16 cellular contexts compared by ENCODE assay signal in the genomic region with DNA sequence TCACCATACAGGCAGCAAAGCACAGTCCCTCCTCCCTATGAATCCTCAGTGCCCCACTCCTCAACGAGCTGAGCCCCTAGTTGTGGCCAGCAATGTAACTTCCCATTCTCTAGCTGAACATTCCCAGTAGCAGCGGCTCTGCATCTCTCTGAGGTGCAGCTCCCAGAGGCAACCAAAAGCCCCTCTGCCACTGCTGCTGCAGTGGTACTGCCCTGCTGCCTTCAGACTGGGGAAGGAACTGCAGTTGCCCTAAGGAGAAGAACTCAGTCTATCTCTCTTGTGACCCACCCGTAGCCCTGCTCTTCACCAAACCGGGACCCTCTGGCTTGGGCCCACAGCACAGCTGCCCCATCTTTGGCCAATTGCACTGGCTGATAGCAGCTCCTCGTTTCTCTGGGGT. TPM values are rescaled to one million over a fixed set of nuclear protein-coding genes. Genes with fewer than 3 reads are reported as not detected.
A peak's percentile ranks its signal among the peaks of the same experiment; 100 is the strongest.
DNase-seq lines count a peak whose midpoint lies in the region; ATAC-seq and TF ChIP-seq lines count a peak whose summit lies in the region.
"Had no signal": no experiment of that assay in that cellular context is flagged by ENCODE, and none has a peak within 500 bp of the region (broad histone marks: within the 10 kb centered on the region; RNA-seq: fewer than 3 reads in every experiment).

No MANE protein-coding gene starts in this region.

- POLR2A ChIA-PET in MCF 10A (lab: Yijun Ruan, JAX), result interaction anchor here (1.1 kb wide), 1 partner anchor 47 kb away, joined by 4 read pairs; a partner anchor contains a TSS

- H3K27ac Mint-ChIP-seq in natural killer cell, result peak overlapping the region; percentile 78 to 80
- peak overlapping the region in 1 of 2 donors; percentile 55 for H3K27ac Mint-ChIP-seq in natural killer cell treated with Interleukin-12 subunit alpha and Interleukin-12 subunit beta and Interleukin-15 and Interleukin-18, amount 100 ng/mL, for 72 hours
- H3K27ac Mint-ChIP-seq in central memory CD8-positive, alpha-beta T cell (ENCODE audit: low read depth), result peak overlapping the region; percentile 32
- peak overlapping the region; percentile 49 to 92 (median 75) for H3K27ac Mint-ChIP-seq in immature natural killer cell
- peak overlapping the region; percentile 60 for H3K27ac Mint-ChIP-seq in stimulated activated effector memory CD8-positive, alpha-beta T cell treated with anti-CD3 and anti-CD28 coated beads, Interleukin-12 subunit alpha, Interleukin-12 subunit beta, amount 100 ng/mL, for 72 hours
- no peak overlapping the region for H3K27ac Mint-ChIP-seq in osteocyte (ENCODE audit: unreplicated experiment)
- no peak overlapping the region for H3K27ac Mint-ChIP-seq in MCF 10A (ENCODE audit: low read depth, unreplicated experiment)

- H3K27me3 Mint-ChIP-seq in natural killer cell (ENCODE audit: low read depth in 2 of 2) (no peaks in the 10 kb centered on the region), immature natural killer cell (ENCODE audit: low read depth in 3 of 3) (peaks cover 1 to 4% (median 2%) of the 10 kb centered on the region in 3 donors), osteocyte (ENCODE audit: unreplicated experiment) (peaks cover 26% of the 10 kb centered on the region), MCF 10A (ENCODE audit: insufficient read depth, unreplicated experiment) (peaks cover 43% of the 10 kb centered on the region)
- H3K27me3 Mint-ChIP-seq in natural killer cell treated with Interleukin-12 subunit alpha and Interleukin-12 subunit beta and Interleukin-15 and Interleukin-18, amount 100 ng/mL, for 72 hours, result no peaks in the 10 kb centered on the region
- H3K27me3 Mint-ChIP-seq in central memory CD8-positive, alpha-beta T cell, result no peaks in the 10 kb centered on the region
- H3K27me3 Mint-ChIP-seq: CD8-positive, alpha-beta memory T cell had no signal

- peaks cover 43 to 68% of the 10 kb centered on the region in 2 donors for H3K4me1 Mint-ChIP-seq in natural killer cell
- peaks cover 13 to 19% of the 10 kb centered on the region in 2 donors for H3K4me1 Mint-ChIP-seq in natural killer cell treated with Interleukin-12 subunit alpha and Interleukin-12 subunit beta and Interleukin-15 and Interleukin-18, amount 100 ng/mL, for 72 hours (ENCODE audit: low read depth in 2 of 2)
- peaks cover 58% of the 10 kb centered on the region for H3K4me1 Mint-ChIP-seq in central memory CD8-positive, alpha-beta T cell
- H3K4me1 Mint-ChIP-seq in immature natural killer cell, result peaks cover 42 to 90% of the 10 kb centered on the region in 2 donors
- H3K4me1 Mint-ChIP-seq in stimulated activated effector memory CD8-positive, alpha-beta T cell treated with anti-CD3 and anti-CD28 coated beads, Interleukin-12 subunit alpha, Interleukin-12 subunit beta, amount 100 ng/mL, for 72 hours, result peaks cover 23% of the 10 kb centered on the region
- no peaks in the 10 kb centered on the region for H3K4me1 Mint-ChIP-seq in osteocyte (ENCODE audit: unreplicated experiment)
- H3K4me1 Mint-ChIP-seq in MCF 10A (ENCODE audit: insufficient read depth, unreplicated experiment), result peaks cover 11% of the 10 kb centered on the region

- intact Hi-C loops in natural killer cell (cut with micrococcal nuclease), result no loop called here
- intact Hi-C loops in MCF 10A (cut with micrococcal nuclease), result no loop called here

- no TSS peak for BruUV-seq in MCF 10A (replicated peaks; lab: Mats Ljungman, UMichigan)

- no peak for DNase-seq in natural killer cell
- no peak for DNase-seq in natural killer cell treated with Interleukin-12 subunit alpha and Interleukin-12 subunit beta and Interleukin-15 and Interleukin-18, amount 100 ng/mL, for 72 hours (ENCODE audit: low spot score)
- no peak for DNase-seq in central memory CD8-positive, alpha-beta T cell (ENCODE audit: low spot score in 2 of 2)
- no peak for DNase-seq in immature natural killer cell
- no peak for DNase-seq in stimulated activated effector memory CD8-positive, alpha-beta T cell treated with anti-CD3 and anti-CD28 coated beads, Interleukin-12 subunit alpha, Interleukin-12 subunit beta, amount 100 ng/mL, for 72 hours (ENCODE audit: low spot score in 2 of 2)
- no peak for DNase-seq in osteocyte (ENCODE audit: extremely low spot score, unreplicated experiment)
- DNase-seq in MCF 10A (ENCODE audit: unreplicated experiment), result no peak
- DNase-seq in cerebellar cortex (ENCODE audit: low spot score), result no peak
- DNase-seq: 8988T; AML-193; Caco-2; CD8-positive, alpha-beta memory T cell; DND-41; GF-D8; H7 had no signal

- peaks cover 12 to 20% of the 10 kb centered on the region in 2 donors for H3K9me3 Mint-ChIP-seq in natural killer cell
- peaks cover 16% of the 10 kb centered on the region for H3K9me3 Mint-ChIP-seq in natural killer cell treated with Interleukin-12 subunit alpha and Interleukin-12 subunit beta and Interleukin-15 and Interleukin-18, amount 100 ng/mL, for 72 hours
- H3K9me3 Mint-ChIP-seq in central memory CD8-positive, alpha-beta T cell, result peaks cover 15% of the 10 kb centered on the region
- peaks cover 11 to 44% (median 30%) of the 10 kb centered on the region in 6 donors for H3K9me3 Mint-ChIP-seq in immature natural killer cell
- peaks cover 14% of the 10 kb centered on the region for H3K9me3 Mint-ChIP-seq in stimulated activated effector memory CD8-positive, alpha-beta T cell treated with anti-CD3 and anti-CD28 coated beads, Interleukin-12 subunit alpha, Interleukin-12 subunit beta, amount 100 ng/mL, for 72 hours
- H3K9me3 Mint-ChIP-seq in osteocyte (ENCODE audit: unreplicated experiment), result no peaks in the 10 kb centered on the region
- no peaks in the 10 kb centered on the region for H3K9me3 Mint-ChIP-seq in MCF 10A (ENCODE audit: unreplicated experiment)

- ATAC-seq in natural killer cell, result no peak
- no peak for ATAC-seq in natural killer cell treated with Interleukin-12 subunit alpha and Interleukin-12 subunit beta and Interleukin-15 and Interleukin-18, amount 100 ng/mL, for 72 hours
- ATAC-seq in central memory CD8-positive, alpha-beta T cell (replicated peaks; ENCODE audit: extremely low read depth, poor library complexity, severe bottlenecking), result no peak
- no peak for ATAC-seq in stimulated activated effector memory CD8-positive, alpha-beta T cell treated with anti-CD3 and anti-CD28 coated beads, Interleukin-12 subunit alpha, Interleukin-12 subunit beta, amount 100 ng/mL, for 72 hours
- ATAC-seq: HepG2 had no signal

- TF ChIP-seq CTCF in natural killer cell (IDR thresholded peaks at IDR 0.05), result no peak
- TF ChIP-seq CTCF in osteocyte (IDR thresholded peaks at IDR 0.05), result no peak
- TF ChIP-seq CTCF in MCF 10A (IDR thresholded peaks at IDR 0.05; ENCODE audit: unreplicated experiment), result no peak

- H3K36me3 Mint-ChIP-seq in natural killer cell, result peaks cover 72% of the 10 kb centered on the region
- H3K36me3 Mint-ChIP-seq in natural killer cell treated with Interleukin-12 subunit alpha and Interleukin-12 subunit beta and Interleukin-15 and Interleukin-18, amount 100 ng/mL, for 72 hours, result peaks cover 68% of the 10 kb centered on the region
- peaks cover 19% of the 10 kb centered on the region for H3K36me3 Mint-ChIP-seq in central memory CD8-positive, alpha-beta T cell (ENCODE audit: insufficient read depth)
- H3K36me3 Mint-ChIP-seq in immature natural killer cell, result peaks cover 67 to 90% (median 81%) of the 10 kb centered on the region in 3 donors
- peaks cover 24% of the 10 kb centered on the region for H3K36me3 Mint-ChIP-seq in stimulated activated effector memory CD8-positive, alpha-beta T cell treated with anti-CD3 and anti-CD28 coated beads, Interleukin-12 subunit alpha, Interleukin-12 subunit beta, amount 100 ng/mL, for 72 hours
- no peaks in the 10 kb centered on the region for H3K36me3 Mint-ChIP-seq in osteocyte (ENCODE audit: unreplicated experiment)
- no peaks in the 10 kb centered on the region for H3K36me3 Mint-ChIP-seq in MCF 10A (ENCODE audit: insufficient read depth, unreplicated experiment)

- CTCF ChIA-PET in MCF 10A (lab: Yijun Ruan, JAX), result interaction anchor here (0.7 kb wide), 1 partner anchor 248 kb away, joined by 3 read pairs; no protein-coding TSS in a partner anchor

- H3K4me3 Mint-ChIP-seq in natural killer cell (no peak overlapping the region), immature natural killer cell (no peak overlapping the region), osteocyte (ENCODE audit: unreplicated experiment) (no peak overlapping the region), MCF 10A (ENCODE audit: unreplicated experiment) (no peak overlapping the region)
- no peak overlapping the region for H3K4me3 Mint-ChIP-seq in natural killer cell treated with Interleukin-12 subunit alpha and Interleukin-12 subunit beta and Interleukin-15 and Interleukin-18, amount 100 ng/mL, for 72 hours
- no peak overlapping the region for H3K4me3 Mint-ChIP-seq in central memory CD8-positive, alpha-beta T cell
- no peak overlapping the region for H3K4me3 Mint-ChIP-seq in stimulated activated effector memory CD8-positive, alpha-beta T cell treated with anti-CD3 and anti-CD28 coated beads, Interleukin-12 subunit alpha, Interleukin-12 subunit beta, amount 100 ng/mL, for 72 hours

RNA-seq across cellular contexts. Expression of a gene that starts 31.6 kb away (rescaled TPM):
- total RNA-seq in natural killer cell (100 to 1,000 TPM; 171 to 313 (median 197) TPM), osteocyte (not detected in 2 replicates), MCF 10A (2022) (0.44 TPM in 1 of 2 replicates, not detected in the other)
- 10 to 100 TPM; 47.7 to 64.7 TPM for total RNA-seq in natural killer cell treated with Interleukin-12 subunit alpha and Interleukin-12 subunit beta and Interleukin-15 and Interleukin-18, amount 100 ng/mL, for 72 hours
- polyA plus RNA-seq in immature natural killer cell, result 100 to 1,000 TPM; 141 to 290 (median 150) TPM
- total RNA-seq: Caco-2, H7, HepG2 had no signal
- polyA plus RNA-seq: HepG2 had no signal

RNA-seq across cellular contexts. Expression of a gene that starts 46.7 kb away (rescaled TPM):
- 100 to 1,000 TPM; 141 to 218 (median 151) TPM for total RNA-seq in natural killer cell
- total RNA-seq in natural killer cell treated with Interleukin-12 subunit alpha and Interleukin-12 subunit beta and Interleukin-15 and Interleukin-18, amount 100 ng/mL, for 72 hours, result 100 to 1,000 TPM; 186 to 228 TPM
- 100 to 1,000 TPM in 1 of 3 donors, 10 to 100 TPM in 2; 78.8 to 205 (median 80.3) TPM for polyA plus RNA-seq in immature natural killer cell
- total RNA-seq in osteocyte, result 62.4 and 65.9 TPM in 2 replicates
- total RNA-seq in MCF 10A (2022), result 139 and 163 TPM in 2 replicates
- total RNA-seq: Caco-2, HepG2 had no signal
- polyA plus RNA-seq: HepG2 had no signal

Comparison
In these comparisons a context has a peak if more than half of its experiments do, and no peak if none do; other contexts are left out.
1. H3K27ac Mint-ChIP-seq: peak in natural killer cell (2 of 2), central memory CD8-positive, alpha-beta T cell (single experiment), immature natural killer cell (6 of 6) and stimulated activated effector memory CD8-positive, alpha-beta T cell treated with anti-CD3 and anti-CD28 coated beads, Interleukin-12 subunit alpha, Interleukin-12 subunit beta, amount 100 ng/mL, for 72 hours (single experiment); none in osteocyte (single experiment) and MCF 10A (single experiment).
2. RNA of a gene that starts 31.6 kb away (total RNA-seq): 171 to 313 TPM in natural killer cell and 47.7 to 64.7 TPM in natural killer cell treated with Interleukin-12 subunit alpha and Interleukin-12 subunit beta and Interleukin-15 and Interleukin-18, amount 100 ng/mL, for 72 hours; 0.44 TPM in MCF 10A and not detected in osteocyte; every median in the first group is over 10 times any median in the second.